In genomic region chr20:62370115-62370806, GRCh38 we compare ENCODE assay signal across 9 cellular contexts. TPM values are rescaled to one million over a fixed set of nuclear protein-coding genes. Genes with fewer than 3 reads are reported as not detected.
DNase-seq lines count a peak whose midpoint lies in the region; ATAC-seq and TF ChIP-seq lines count a peak whose summit lies in the region.
"Had no signal": no experiment of that assay in that cellular context is flagged by ENCODE, and none has a peak within 500 bp of the region (broad histone marks: within the 10 kb centered on the region; RNA-seq: fewer than 3 reads in every experiment).

No MANE protein-coding gene starts in this region.

- H3K27me3 ChIP-seq in SJSA1 (replicated peaks) (peaks cover 27% of the 10 kb centered on the region), A673 (replicated peaks; ENCODE audit: insufficient read depth, low read depth, low read length, poor library complexity) (peaks cover 23% of the 10 kb centered on the region)

- TF ChIP-seq CTCF in A673 (conservative IDR thresholded peaks at IDR 0.05; ENCODE audit: low read depth, low read length), result no peak

- POLR2A ChIA-PET in A673 (lab: Charles Lee; ENCODE audit: low non-redundant PET), result no interaction called here

- CTCF ChIA-PET in A673 (lab: Charles Lee), result interaction anchor here (1.2 kb wide), 1 partner anchor 12 kb away, joined by 4 read pairs; no protein-coding TSS in a partner anchor

- H3K4me1 ChIP-seq in SJSA1 (replicated peaks) (peaks cover 73% of the 10 kb centered on the region), A673 (ENCODE audit: insufficient read depth, low read length, poor library complexity, severe bottlenecking) (peaks cover 29% of the 10 kb centered on the region)

- no TSS peak for BruUV-seq in A673 (replicated peaks; lab: Mats Ljungman, UMichigan)

- H3K4me3 ChIP-seq in SJSA1, result no peak overlapping the region
- H3K4me3 ChIP-seq in A673 (ENCODE audit: low read depth, low read length, poor library complexity, severe bottlenecking), result no peak overlapping the region

- H3K36me3 ChIP-seq in SJSA1 (no peaks in the 10 kb centered on the region), A673 (ENCODE audit: insufficient read depth, low read length, poor library complexity, severe bottlenecking) (no peaks in the 10 kb centered on the region)

- no peak overlapping the region for H3K27ac ChIP-seq in SJSA1
- H3K27ac ChIP-seq in A673 (ENCODE audit: low read depth, low read length, poor library complexity, severe bottlenecking), result no peak overlapping the region

- intact Hi-C loops in left ventricle myocardium superior (cut with micrococcal nuclease), result no loop called here
- intact Hi-C loops in A673 (cut with micrococcal nuclease; ENCODE audit: unreplicated experiment), result no loop called here

- DNase-seq in HCEC 1CT (peak; percentile 78), SJSA1 (ENCODE audit: low read depth in 1 of 2, low spot score in 2 of 2) (peak; percentile 83 to 91), left ventricle myocardium superior (peak; percentile 74), A673 (ENCODE audit: low spot score) (no peak), G401 (ENCODE audit: low spot score) (no peak)
- DNase-seq in stimulated activated CD8-positive, alpha-beta memory T cell treated with anti-CD3 and anti-CD28 coated beads, Interleukin-7, amount 100 ng/mL, for 48 hours (ENCODE audit: extremely low read depth in 1 of 2, low read depth in 1 of 2), result peak; percentile 41 to 71
- DNase-seq: H7 had no signal

- in situ Hi-C loops in G401 (cut with HindIII; ENCODE audit: low sequenced_read_pairs), result no loop called here

- ATAC-seq in left ventricle myocardium superior (no peak), GM21515 (IDR thresholded peaks at IDR 0.05; ENCODE audit: unreplicated experiment) (no peak)

- H3K9me3 ChIP-seq in SJSA1 (replicated peaks) (no peaks in the 10 kb centered on the region), A673 (ENCODE audit: low read depth, low read length, poor library complexity, severe bottlenecking) (no peaks in the 10 kb centered on the region)

RNA-seq across cellular contexts. Expression of gene LAMA5, which starts 3.1 kb away (rescaled TPM):
- total RNA-seq in SJSA1 (2014; rRNA removed; shearing (Covaris generic)), result 3.2 and 3.6 TPM in 2 replicates
- total RNA-seq in left ventricle myocardium superior (110 TPM), A673 (2021) (4.2 and 13.2 TPM in 2 replicates)
- total RNA-seq in G401 (2014; rRNA removed; shearing (Covaris generic)), result 21.6 and 28.3 TPM in 2 replicates

RNA-seq across cellular contexts. Expression of gene RPS21, which starts 16.6 kb away (rescaled TPM):
- 1,057 and 1,367 TPM in 2 replicates for total RNA-seq in SJSA1 (2014; rRNA removed; shearing (Covaris generic))
- total RNA-seq in left ventricle myocardium superior, result 693 TPM
- total RNA-seq in A673 (2021), result 1,502 and 1,506 TPM in 2 replicates
- total RNA-seq in G401 (2014; rRNA removed; shearing (Covaris generic)), result 1,245 and 1,753 TPM in 2 replicates

RNA-seq across cellular contexts. Expression of gene CABLES2, which starts 36.8 kb away (rescaled TPM):
- total RNA-seq in SJSA1 (2014; rRNA removed; shearing (Covaris generic)), result 6.9 and 14.9 TPM in 2 replicates
- total RNA-seq in left ventricle myocardium superior, result 19.1 TPM
- total RNA-seq in A673 (2021), result 11.8 and 14.1 TPM in 2 replicates
- 4.2 and 7.2 TPM in 2 replicates for total RNA-seq in G401 (2014; rRNA removed; shearing (Covaris generic))

RNA-seq across cellular contexts. Expression of gene RBBP8NL, which starts 57.1 kb away (rescaled TPM):
- total RNA-seq in SJSA1 (2014; rRNA removed; shearing (Covaris generic)), result not detected in 2 replicates
- total RNA-seq in left ventricle myocardium superior (not detected), A673 (2021) (not detected in 2 replicates)
- not detected in 2 replicates for total RNA-seq in G401 (2014; rRNA removed; shearing (Covaris generic))
- total RNA-seq: dermis microvascular lymphatic vessel endothelial cell, H7 had no signal

Comparison
In these comparisons a context has a peak if more than half of its experiments do, and no peak if none do; other contexts are left out.
1. DNase-seq: peak in HCEC 1CT (single experiment), SJSA1 (2 of 2), left ventricle myocardium superior (single experiment) and stimulated activated CD8-positive, alpha-beta memory T cell treated with anti-CD3 and anti-CD28 coated beads, Interleukin-7, amount 100 ng/mL, for 48 hours (2 of 2); none in A673 (single experiment) and G401 (single experiment).